In genomic region chr2:139411236-139411635, GRCh38 we compare ENCODE assay signal across 16 cellular contexts.
"Had no signal": no experiment of that assay in that cellular context is flagged by ENCODE, and none has a peak within 500 bp of the region (broad histone marks: within the 10 kb centered on the region; RNA-seq: fewer than 3 reads in every experiment).

No MANE protein-coding gene starts in this region.

- H3K4me1 Mint-ChIP-seq: activated naive CD8-positive, alpha-beta T cell treated with anti-CD3 and anti-CD28 coated beads, Interleukin-2, amount 50 U/mL, for 24 hours; memory B cell; natural killer cell had no signal

- DNase-seq: activated CD8-positive, alpha-beta memory T cell treated with anti-CD3 and anti-CD28 coated beads, Interleukin-2, amount 50 U/mL, for 4 hours; activated CD8-positive, alpha-beta T cell treated with anti-CD3 and anti-CD28 coated beads for 36 hours; activated naive CD8-positive, alpha-beta T cell treated with anti-CD3 and anti-CD28 coated beads, Interleukin-2, amount 50 U/mL, for 24 hours; activated T-cell treated with anti-CD3 and anti-CD28 coated beads, Interleukin-2, amount 50 U/mL, for 72 hours; foreskin melanocyte; head of caudate nucleus; natural killer cell; nucleus accumbens; right cardiac atrium; small intestine; tibial artery had no signal

- H3K4me1 ChIP-seq: left lung, tibial artery, vagina had no signal

- H3K27me3 ChIP-seq: left lung, tibial artery, vagina had no signal

- H3K9me3 ChIP-seq: tibial artery, vagina had no signal

- H3K4me3 Mint-ChIP-seq: activated CD8-positive, alpha-beta T cell treated with anti-CD3 and anti-CD28 coated beads for 36 hours; activated naive CD8-positive, alpha-beta T cell treated with anti-CD3 and anti-CD28 coated beads, Interleukin-2, amount 50 U/mL, for 24 hours; activated T-cell treated with anti-CD3 and anti-CD28 coated beads, Interleukin-2, amount 50 U/mL, for 72 hours; memory B cell; natural killer cell had no signal

- H3K27ac ChIP-seq: left lung, tibial artery, vagina, VCaP had no signal

- H3K4me3 ChIP-seq: left lung, tibial artery, vagina had no signal

- H3K36me3 ChIP-seq: left lung, tibial artery, vagina had no signal

- H3K36me3 Mint-ChIP-seq: memory B cell had no signal

- H3K27me3 Mint-ChIP-seq: activated CD8-positive, alpha-beta T cell treated with anti-CD3 and anti-CD28 coated beads for 36 hours; activated naive CD8-positive, alpha-beta T cell treated with anti-CD3 and anti-CD28 coated beads, Interleukin-2, amount 50 U/mL, for 24 hours; memory B cell; progenitor cell of endocrine pancreas had no signal

- H3K27ac Mint-ChIP-seq: activated CD8-positive, alpha-beta T cell treated with anti-CD3 and anti-CD28 coated beads for 36 hours; activated naive CD8-positive, alpha-beta T cell treated with anti-CD3 and anti-CD28 coated beads, Interleukin-2, amount 50 U/mL, for 24 hours; activated T-cell treated with anti-CD3 and anti-CD28 coated beads, Interleukin-2, amount 50 U/mL, for 72 hours; memory B cell; natural killer cell; progenitor cell of endocrine pancreas had no signal

- ATAC-seq: activated CD8-positive, alpha-beta T cell treated with anti-CD3 and anti-CD28 coated beads for 36 hours; activated naive CD8-positive, alpha-beta T cell treated with anti-CD3 and anti-CD28 coated beads, Interleukin-2, amount 50 U/mL, for 24 hours; activated T-cell treated with anti-CD3 and anti-CD28 coated beads, Interleukin-2, amount 50 U/mL, for 72 hours; left lung; natural killer cell; right cardiac atrium had no signal
